ENCODE assay signal across 7 cellular contexts in genomic region chr5:79713727-79714126, GRCh38.
"Had no signal": no experiment of that assay in that cellular context is flagged by ENCODE, and none has a peak within 500 bp of the region (broad histone marks: within the 10 kb centered on the region; RNA-seq: fewer than 3 reads in every experiment).

No MANE protein-coding gene starts in this region.

- H3K9me3 ChIP-seq: HAP-1 had no signal

- ATAC-seq: HCT116 had no signal

- H3K27ac ChIP-seq: GM23248 had no signal

- H3K4me3 ChIP-seq: GM23248, HAP-1 had no signal

- H3K36me3 ChIP-seq: HAP-1 had no signal

- H3K4me3 Mint-ChIP-seq: HFFc6 had no signal

- H3K27ac Mint-ChIP-seq: HFFc6 had no signal

- DNase-seq: GM23248, GOT3, H7, HFFc6, IMR-90 had no signal

- H3K9me3 Mint-ChIP-seq: HFFc6 had no signal
